Comparison of ENCODE assay signal across 13 cellular contexts in the genomic region with DNA sequence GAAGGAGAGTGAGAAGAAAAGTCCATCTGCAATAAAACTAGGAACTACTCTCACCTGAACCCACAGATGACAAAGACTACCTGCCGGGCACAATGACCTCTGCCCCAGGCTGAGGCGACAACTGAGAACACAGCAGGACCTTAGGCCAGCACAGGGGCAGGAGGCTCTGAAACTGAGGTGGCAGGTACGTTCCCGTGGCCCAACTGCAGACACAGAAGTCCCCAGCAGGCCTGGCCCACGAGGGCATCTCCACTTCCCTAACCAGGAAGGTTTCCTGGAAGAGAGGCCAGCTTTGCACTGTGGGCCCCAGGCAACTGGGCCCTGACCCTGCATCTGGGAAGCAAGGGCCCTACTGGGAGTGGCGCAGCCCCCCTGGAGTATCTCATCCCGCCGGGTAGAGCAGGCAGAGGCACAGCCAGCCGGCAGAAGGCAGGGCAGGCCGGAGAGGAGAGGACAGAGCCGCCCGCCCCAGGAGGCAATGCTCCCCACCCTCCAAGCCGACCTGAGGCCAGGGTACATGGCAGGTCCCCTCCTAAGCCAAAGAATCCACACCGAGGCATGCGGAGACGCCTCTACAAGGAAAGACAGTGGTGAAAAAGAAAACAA. TPM values are rescaled to one million over a fixed set of nuclear protein-coding genes. Genes with fewer than 3 reads are reported as not detected.
DNase-seq lines count a peak whose midpoint lies in the region; ATAC-seq and TF ChIP-seq lines count a peak whose summit lies in the region.
"Had no signal": no experiment of that assay in that cellular context is flagged by ENCODE, and none has a peak within 500 bp of the region (broad histone marks: within the 10 kb centered on the region; RNA-seq: fewer than 3 reads in every experiment).

No MANE protein-coding gene starts in this region.

- CTCF ChIA-PET in naive thymus-derived CD4-positive, alpha-beta T cell (lab: Charles Lee), result interaction anchor here (0.9 kb wide), 1 partner anchor 19 kb away, joined by 5 read pairs; no protein-coding TSS in a partner anchor

- H3K9me3 Mint-ChIP-seq in stimulated activated naive CD8-positive, alpha-beta T cell treated with anti-CD3 and anti-CD28 coated beads, Interleukin-15, Interleukin-2, amounts not matched to agents 100 ng/mL and 50 ng/mL, for 24 hours, result no peaks in the 10 kb centered on the region
- no peaks in the 10 kb centered on the region for H3K9me3 Mint-ChIP-seq in naive thymus-derived CD4-positive, alpha-beta T cell

- in situ Hi-C loops in KBM-7 (cut with MboI; ENCODE audit: low pct_unique_long_range_greater_than_20kb, low sequenced_read_pairs), result no loop called here

- intact Hi-C loops in naive thymus-derived CD4-positive, alpha-beta T cell (cut with micrococcal nuclease), result no loop called here

- peaks cover 0 to 7% (median 0%) of the 10 kb centered on the region in 3 experiments for H3K36me3 ChIP-seq in naive thymus-derived CD4-positive, alpha-beta T cell (ENCODE audit: control insufficient read depth in 2 of 3, insufficient read depth in 3 of 3, low read length in 3 of 3)

- peaks cover 33 to 42% of the 10 kb centered on the region in 2 donors for H3K4me1 ChIP-seq in naive thymus-derived CD4-positive, alpha-beta T cell (ENCODE audit: control insufficient read depth in 2 of 2, insufficient read depth in 2 of 2, low read length in 2 of 2)

- no peaks in the 10 kb centered on the region for H3K27me3 ChIP-seq in naive thymus-derived CD4-positive, alpha-beta T cell (ENCODE audit: control insufficient read depth in 2 of 2, insufficient read depth in 2 of 2, low read length in 2 of 2)

- ATAC-seq in stimulated activated naive CD8-positive, alpha-beta T cell treated with anti-CD3 and anti-CD28 coated beads, Interleukin-15, Interleukin-2, amounts not matched to agents 100 U/mL and 50 U/mL, for 24 hours, result no peak
- no peak for ATAC-seq in naive thymus-derived CD4-positive, alpha-beta T cell
- no peak for ATAC-seq in GM18520 (IDR thresholded peaks at IDR 0.05; ENCODE audit: unreplicated experiment)

- no peak overlapping the region for H3K27ac ChIP-seq in naive thymus-derived CD4-positive, alpha-beta T cell (ENCODE audit: low read depth, low read length)

- TF ChIP-seq CTCF in choroid plexus epithelial cell (conservative IDR thresholded peaks at IDR 0.05; ENCODE audit: low read depth, low read length), result no peak

- H3K4me3 ChIP-seq in choroid plexus epithelial cell (ENCODE audit: low read depth, low read length), result no peak overlapping the region
- no peak overlapping the region for H3K4me3 ChIP-seq in naive thymus-derived CD4-positive, alpha-beta T cell (ENCODE audit: low read length)
- H3K4me3 ChIP-seq: lung had no signal

- peak overlapping the region; percentile 75 for H3K4me3 Mint-ChIP-seq in stimulated activated naive CD8-positive, alpha-beta T cell treated with anti-CD3 and anti-CD28 coated beads, Interleukin-15, Interleukin-2, amounts not matched to agents 100 ng/mL and 50 ng/mL, for 24 hours
- H3K4me3 Mint-ChIP-seq in naive thymus-derived CD4-positive, alpha-beta T cell, result peak overlapping the region; percentile 79 to 87 (median 84)

- no peaks in the 10 kb centered on the region for H3K27me3 Mint-ChIP-seq in stimulated activated naive CD8-positive, alpha-beta T cell treated with anti-CD3 and anti-CD28 coated beads, Interleukin-15, Interleukin-2, amounts not matched to agents 100 ng/mL and 50 ng/mL, for 24 hours
- H3K27me3 Mint-ChIP-seq in naive thymus-derived CD4-positive, alpha-beta T cell, result no peaks in the 10 kb centered on the region

- no peak for DNase-seq in stimulated activated naive CD8-positive, alpha-beta T cell treated with anti-CD3 and anti-CD28 coated beads, Interleukin-15, Interleukin-2, amounts not matched to agents 100 U/mL and 50 U/mL, for 24 hours
- DNase-seq in choroid plexus epithelial cell (ENCODE audit: low read depth), result peak; percentile 31
- DNase-seq in naive thymus-derived CD4-positive, alpha-beta T cell, result no peak
- DNase-seq in KBM-7, result no peak
- no peak for DNase-seq in NCI-H2171 treated with DMSO at 0.1 percent for 48 hours (lab: John Stamatoyannopoulos, UW)
- no peak for DNase-seq in medulla oblongata (ENCODE audit: extremely low spot score)
- DNase-seq: AML-193, caudate nucleus, foreskin melanocyte, NCI-H187 had no signal

- H3K4me1 Mint-ChIP-seq in stimulated activated naive CD8-positive, alpha-beta T cell treated with anti-CD3 and anti-CD28 coated beads, Interleukin-15, Interleukin-2, amounts not matched to agents 100 ng/mL and 50 ng/mL, for 24 hours (ENCODE audit: low read depth), result peaks cover 95% of the 10 kb centered on the region
- H3K4me1 Mint-ChIP-seq in naive thymus-derived CD4-positive, alpha-beta T cell, result peaks cover 66 to 97% (median 92%) of the 10 kb centered on the region in 7 donors

- H3K9me3 ChIP-seq in naive thymus-derived CD4-positive, alpha-beta T cell (ENCODE audit: control insufficient read depth in 2 of 3, low read length in 3 of 3), result no peaks in the 10 kb centered on the region

- peaks cover 29% of the 10 kb centered on the region for H3K36me3 Mint-ChIP-seq in stimulated activated naive CD8-positive, alpha-beta T cell treated with anti-CD3 and anti-CD28 coated beads, Interleukin-15, Interleukin-2, amounts not matched to agents 100 ng/mL and 50 ng/mL, for 24 hours (ENCODE audit: low read depth)
- peaks cover 0 to 24% (median 6%) of the 10 kb centered on the region in 5 donors for H3K36me3 Mint-ChIP-seq in naive thymus-derived CD4-positive, alpha-beta T cell

- POLR2A ChIA-PET in naive thymus-derived CD4-positive, alpha-beta T cell (lab: Charles Lee), result interaction anchor here (0.7 to 1.6 kb wide), 3 partner anchors 19 to 68 kb away, joined by 3 to 7 read pairs (median 5); no protein-coding TSS in a partner anchor

- peak overlapping the region; percentile 75 for H3K27ac Mint-ChIP-seq in stimulated activated naive CD8-positive, alpha-beta T cell treated with anti-CD3 and anti-CD28 coated beads, Interleukin-15, Interleukin-2, amounts not matched to agents 100 ng/mL and 50 ng/mL, for 24 hours
- H3K27ac Mint-ChIP-seq in naive thymus-derived CD4-positive, alpha-beta T cell, result peak overlapping the region in 8 of 9 donors; percentile 53 to 89 (median 75)

RNA-seq across cellular contexts. Expression of gene STK24, which starts 32.7 kb away (rescaled TPM):
- 100 to 1,000 TPM in 3 of 5 experiments, 10 to 100 TPM in 2; 90.1 to 148 (median 121) TPM for total RNA-seq in naive thymus-derived CD4-positive, alpha-beta T cell
- 10 to 100 TPM; 29.8 to 44.4 TPM for polyA plus RNA-seq in naive thymus-derived CD4-positive, alpha-beta T cell
